In genomic region chr4:5198586-5198985, GRCh38 we compare ENCODE assay signal across 18 cellular contexts.
A peak's percentile ranks its signal among the peaks of the same experiment; 100 is the strongest.
DNase-seq lines count a peak whose midpoint lies in the region; ATAC-seq and TF ChIP-seq lines count a peak whose summit lies in the region.
"Had no signal": no experiment of that assay in that cellular context is flagged by ENCODE, and none has a peak within 500 bp of the region (broad histone marks: within the 10 kb centered on the region; RNA-seq: fewer than 3 reads in every experiment).

No MANE protein-coding gene starts in this region.

- H3K27me3 ChIP-seq in GM23338 (ENCODE audit: insufficient read depth) (no peaks in the 10 kb centered on the region), HUES64 (ENCODE audit: insufficient read depth, low read length) (no peaks in the 10 kb centered on the region)

- no peaks in the 10 kb centered on the region for H3F3A ChIP-seq in GM23338 (replicated peaks; ENCODE audit: low read depth)

- H3K4me2 ChIP-seq in GM23338: peak overlapping the region; percentile 36
- H3K4me2 ChIP-seq: PC-9 had no signal

- H3K4me3 ChIP-seq in GM23338 (peak overlapping the region; percentile 28; the same call in 1 of the 2 replicates), HUES64 (ENCODE audit: low read length) (no peak overlapping the region)
- H3K4me3 ChIP-seq: K562, PC-9, SJCRH30 had no signal

- H3K9me3 Mint-ChIP-seq in GM23338 (peaks cover 22% of the 10 kb centered on the region), CD14-positive monocyte (peaks cover 0 to 12% (median 2%) of the 10 kb centered on the region in 7 donors)

- H3K36me3 ChIP-seq in GM23338 (ENCODE audit: insufficient read depth) (no peaks in the 10 kb centered on the region), HUES64 (ENCODE audit: insufficient read depth, low read length) (no peaks in the 10 kb centered on the region)
- H3K36me3 ChIP-seq: SJCRH30 had no signal

- H3K27me3 Mint-ChIP-seq in GM23338 (ENCODE audit: insufficient read depth, low read depth, poor library complexity) (peaks cover 6% of the 10 kb centered on the region), CD14-positive monocyte (ENCODE audit: low read depth in 3 of 3) (peaks cover 0 to 2% (median 0%) of the 10 kb centered on the region in 3 donors)
- H3K27me3 Mint-ChIP-seq: B cell; CD4-positive, alpha-beta T cell had no signal

- 0 out of 2 replicates have a peak, but pooled peaks cover 5% of the 10 kb centered on the region for H3K9me3 ChIP-seq in HUES64 (ENCODE audit: insufficient read depth, low read depth, low read length)
- H3K9me3 ChIP-seq: SJCRH30 had no signal

- peaks cover 28% of the 10 kb centered on the region for H3K4me1 Mint-ChIP-seq in GM23338
- no peaks in the 10 kb centered on the region for H3K4me1 Mint-ChIP-seq in CD14-positive monocyte
- H3K4me1 Mint-ChIP-seq: B cell had no signal

- H3K27ac Mint-ChIP-seq in GM23338 (no peak overlapping the region), CD14-positive monocyte (no peak overlapping the region)
- H3K27ac Mint-ChIP-seq: B cell; CD4-positive, alpha-beta T cell had no signal

- H3K27ac ChIP-seq in GM23338 (ENCODE audit: low read depth) (no peak overlapping the region), HUES64 (ENCODE audit: low read depth, low read length) (peak overlapping the region; percentile 9; the same call in 1 of the 2 replicates)
- H3K27ac ChIP-seq: PC-9, SJCRH30 had no signal

- H3K4me3 Mint-ChIP-seq in GM23338 (no peak overlapping the region), CD14-positive monocyte (no peak overlapping the region)
- H3K4me3 Mint-ChIP-seq: B cell; CD4-positive, alpha-beta T cell had no signal

- ATAC-seq in GM23338: no peak
- ATAC-seq: K562 had no signal

- H3K36me3 Mint-ChIP-seq in GM23338 (ENCODE audit: low read depth): peaks cover 20% of the 10 kb centered on the region; the same call in 2 of the 3 replicates
- H3K36me3 Mint-ChIP-seq in CD14-positive monocyte: peaks cover 0 to 2% of the 10 kb centered on the region in 2 donors

- H3K4me1 ChIP-seq in GM23338 (ENCODE audit: insufficient read depth): peaks cover 28% of the 10 kb centered on the region
- peaks cover 16% of the 10 kb centered on the region for H3K4me1 ChIP-seq in HUES64 (ENCODE audit: insufficient read depth, low read length)
- H3K4me1 ChIP-seq: SJCRH30 had no signal

- TF ChIP-seq CTCF in GM23338 (conservative IDR thresholded peaks at IDR 0.05; ENCODE audit: low read depth in 2 of 2) (no peak), CD14-positive monocyte (IDR thresholded peaks at IDR 0.05) (no peak)

- H3K79me2 ChIP-seq in GM23338 (replicated peaks; ENCODE audit: insufficient read depth): no peaks in the 10 kb centered on the region

- H2AFZ ChIP-seq in GM23338: peak overlapping the region; percentile 6; the same call in 1 of the 2 replicates
- H2AFZ ChIP-seq: PC-9 had no signal

- H4K20me1 ChIP-seq in GM23338 (replicated peaks; ENCODE audit: insufficient read depth): no peaks in the 10 kb centered on the region

- DNase-seq in GM23338 (ENCODE audit: low spot score): no peak
- peak; percentile 89 for DNase-seq in NCI-H748 (lab: John Stamatoyannopoulos, UW; ENCODE audit: unreplicated experiment)
- DNase-seq in left kidney (ENCODE audit: low read depth, low spot score): peak; percentile 21
- DNase-seq in GM03348 (ENCODE audit: low spot score): no peak
- DNase-seq in T-helper 9 cell: no peak
- DNase-seq in CD14-positive monocyte (ENCODE audit: low spot score): no peak
- no peak for DNase-seq in HUDEP-2 (lab: John Stamatoyannopoulos, UW; ENCODE audit: unreplicated experiment in 76 of 76)
- DNase-seq: CD4-positive, alpha-beta T cell; HCEC 1CT; MV-4-11; NCI-H146; NCI-H2107; NCI-H524 treated with DMSO at 0.1 percent for 48 hours; PC-9; SJCRH30 had no signal

- no peak overlapping the region for H3K9ac ChIP-seq in HUES64 (ENCODE audit: low read depth, low read length)

- WGBS in HUES64: 92% methylated on average over 5 of the region's 5 CpGs

- intact Hi-C loops in CD14-positive monocyte (cut with micrococcal nuclease): no loop called here

- no peaks in the 10 kb centered on the region for H3K9me2 ChIP-seq in GM23338 (ENCODE audit: insufficient read depth)

TF ChIP-seq in GM23338, 12 proteins besides CTCF, POLR2A, EP300 and RAD21:
- TF ChIP-seq ZNF331 (CRISPR knock-in tag; IDR thresholded peaks at IDR 0.05; ENCODE audit: low read depth) (no peak), NANOG (IDR thresholded peaks at IDR 0.05; ENCODE audit: borderline replicate concordance) (no peak), CREB1 (CRISPR knock-in tag; IDR thresholded peaks at IDR 0.05; ENCODE audit: low read depth) (no peak), EZH2 (IDR thresholded peaks at IDR 0.05; ENCODE audit: low read depth, unreplicated experiment) (no peak), POLR2AphosphoS5 (IDR thresholded peaks at IDR 0.05; ENCODE audit: low read depth) (no peak), ZNF462 (CRISPR knock-in tag; IDR thresholded peaks at IDR 0.05) (no peak)

Comparison
In these comparisons a context has a peak if more than half of its experiments do, and no peak if none do; other contexts are left out.
1. DNase-seq: peak in NCI-H748 (single experiment) and left kidney (single experiment); none in GM23338 (single experiment), GM03348 (single experiment), T-helper 9 cell (single experiment), CD14-positive monocyte (single experiment) and HUDEP-2 (0 of 76).